Comparison of ENCODE assay signal across 20 cellular contexts in genomic region chr13:27926644-27927434, GRCh38. TPM values are rescaled to one million over a fixed set of nuclear protein-coding genes. Genes with fewer than 3 reads are reported as not detected.
DNase-seq lines count a peak whose midpoint lies in the region; ATAC-seq, FAIRE-seq and TF ChIP-seq lines count a peak whose summit lies in the region.
"Had no signal": no experiment of that assay in that cellular context is flagged by ENCODE, and none has a peak within 500 bp of the region (broad histone marks: within the 10 kb centered on the region; RNA-seq: fewer than 3 reads in every experiment).

No MANE protein-coding gene starts in this region.

- H3K36me3 ChIP-seq in CD8-positive, alpha-beta T cell (ENCODE audit: insufficient read depth, low read length) = no peaks in the 10 kb centered on the region
- H3K36me3 ChIP-seq: BLaER1, Peyer's patch had no signal

- no peak for DNase-seq in CD8-positive, alpha-beta T cell
- no peak for DNase-seq in GM19239 (ENCODE audit: insufficient read length, low spot score)
- DNase-seq in activated naive CD8-positive, alpha-beta T cell treated with anti-CD3 and anti-CD28 coated beads, Interleukin-2, amount 50 U/mL, for 24 hours = no peak
- DNase-seq in naive thymus-derived CD8-positive, alpha-beta T cell = no peak
- no peak for DNase-seq in left cardiac atrium
- no peak for DNase-seq in activated effector memory CD4-positive, alpha-beta T cell treated with anti-CD3 and anti-CD28 coated beads, Interleukin-2, amount 50 U/mL, for 16 hours
- DNase-seq in inferior parietal cortex (ENCODE audit: extremely low spot score) = no peak
- no peak for DNase-seq in NCI-H2081 (lab: John Stamatoyannopoulos, UW)
- DNase-seq: effector memory CD4-positive, alpha-beta T cell; foreskin keratinocyte; GF-D8; NCI-H2029; NCI-H526 treated with DMSO at 0.1 percent for 48 hours; Peyer's patch had no signal

- no peak overlapping the region for H3K4me3 ChIP-seq in CD8-positive, alpha-beta T cell (ENCODE audit: low read depth, low read length)
- H3K4me3 ChIP-seq: Peyer's patch had no signal

- peak; percentile 65 for FAIRE-seq in GM19239 (lab: Jason Lieb, UNC)
- FAIRE-seq: bronchial epithelial cell had no signal

- no peak overlapping the region for H3K27ac ChIP-seq in CD8-positive, alpha-beta T cell (ENCODE audit: low read depth, low read length)
- H3K27ac ChIP-seq: BLaER1, foreskin keratinocyte, Peyer's patch had no signal

- H3K4me1 Mint-ChIP-seq in CD8-positive, alpha-beta T cell (ENCODE audit: low read depth) = peaks cover 34% of the 10 kb centered on the region
- H3K4me1 Mint-ChIP-seq in activated naive CD8-positive, alpha-beta T cell treated with anti-CD3 and anti-CD28 coated beads, Interleukin-2, amount 50 U/mL, for 24 hours = peaks cover 24% of the 10 kb centered on the region
- peaks cover 15 to 44% (median 29%) of the 10 kb centered on the region in 4 donors for H3K4me1 Mint-ChIP-seq in naive thymus-derived CD8-positive, alpha-beta T cell

- no peak for TF ChIP-seq CTCF in CD8-positive, alpha-beta T cell (IDR thresholded peaks at IDR 0.05)

- CTCF ChIA-PET in CD8-positive, alpha-beta T cell (lab: Charles Lee) = no interaction called here

- peaks cover 76% of the 10 kb centered on the region for H3K27me3 Mint-ChIP-seq in CD8-positive, alpha-beta T cell (ENCODE audit: low read depth)
- peaks cover 92% of the 10 kb centered on the region for H3K27me3 Mint-ChIP-seq in activated naive CD8-positive, alpha-beta T cell treated with anti-CD3 and anti-CD28 coated beads, Interleukin-2, amount 50 U/mL, for 24 hours
- peaks cover 53 to 98% (median 76%) of the 10 kb centered on the region in 5 donors for H3K27me3 Mint-ChIP-seq in naive thymus-derived CD8-positive, alpha-beta T cell

- H3K27me3 ChIP-seq in CD8-positive, alpha-beta T cell (ENCODE audit: insufficient read depth, low read length) = peaks cover 33% of the 10 kb centered on the region

- no peaks in the 10 kb centered on the region for H3K36me3 Mint-ChIP-seq in CD8-positive, alpha-beta T cell
- H3K36me3 Mint-ChIP-seq in activated naive CD8-positive, alpha-beta T cell treated with anti-CD3 and anti-CD28 coated beads, Interleukin-2, amount 50 U/mL, for 24 hours (ENCODE audit: low read depth) = peaks cover 2% of the 10 kb centered on the region
- H3K36me3 Mint-ChIP-seq in naive thymus-derived CD8-positive, alpha-beta T cell = no peaks in the 10 kb centered on the region
- H3K36me3 Mint-ChIP-seq: mesothelial cell of epicardium had no signal

- ATAC-seq in CD8-positive, alpha-beta T cell = no peak
- no peak for ATAC-seq in activated naive CD8-positive, alpha-beta T cell treated with anti-CD3 and anti-CD28 coated beads, Interleukin-2, amount 50 U/mL, for 24 hours
- ATAC-seq in naive thymus-derived CD8-positive, alpha-beta T cell = no peak
- no peak for ATAC-seq in left cardiac atrium
- ATAC-seq: activated CD4-positive, CD25-positive, alpha-beta regulatory T cell treated with anti-CD3 and anti-CD28 coated beads, Interleukin-2, amount 50 U/mL, for 24 hours; foreskin keratinocyte had no signal

- peak overlapping the region; percentile 11 for H3K27ac Mint-ChIP-seq in CD8-positive, alpha-beta T cell
- no peak overlapping the region for H3K27ac Mint-ChIP-seq in activated naive CD8-positive, alpha-beta T cell treated with anti-CD3 and anti-CD28 coated beads, Interleukin-2, amount 50 U/mL, for 24 hours
- peak overlapping the region in 1 of 10 donors; percentile 25 for H3K27ac Mint-ChIP-seq in naive thymus-derived CD8-positive, alpha-beta T cell
- H3K27ac Mint-ChIP-seq: activated T-helper 2 cell treated with anti-CD3 and anti-CD28 coated beads, Interferon-gamma antibody, Interleukin-2, Interleukin-4, amounts not matched to agents 10 μg/mL and 5 μg/mL and 100 μg/mL, durations not matched to agents 14 hours and 24 hours and 36 hours; mesothelial cell of epicardium had no signal

- intact Hi-C loops in CD8-positive, alpha-beta T cell (cut with DNase I, micrococcal nuclease) = no loop called here
- intact Hi-C loops in left cardiac atrium (cut with DNase I) = no loop called here

- H3K9me3 ChIP-seq in CD8-positive, alpha-beta T cell (ENCODE audit: low read length) = no peaks in the 10 kb centered on the region

- no peak overlapping the region for H3K4me3 Mint-ChIP-seq in CD8-positive, alpha-beta T cell
- peak overlapping the region; percentile 19 for H3K4me3 Mint-ChIP-seq in activated naive CD8-positive, alpha-beta T cell treated with anti-CD3 and anti-CD28 coated beads, Interleukin-2, amount 50 U/mL, for 24 hours
- peak overlapping the region; percentile 16 to 73 (median 50) for H3K4me3 Mint-ChIP-seq in naive thymus-derived CD8-positive, alpha-beta T cell
- H3K4me3 Mint-ChIP-seq: mesothelial cell of epicardium had no signal

- H3K4me1 ChIP-seq in CD8-positive, alpha-beta T cell (ENCODE audit: insufficient read depth, low read length) = peaks cover 9% of the 10 kb centered on the region
- H3K4me1 ChIP-seq: foreskin keratinocyte had no signal

- no peaks in the 10 kb centered on the region for H3K9me3 Mint-ChIP-seq in CD8-positive, alpha-beta T cell
- H3K9me3 Mint-ChIP-seq in activated naive CD8-positive, alpha-beta T cell treated with anti-CD3 and anti-CD28 coated beads, Interleukin-2, amount 50 U/mL, for 24 hours = no peaks in the 10 kb centered on the region
- peaks cover 0 to 6% (median 0%) of the 10 kb centered on the region in 9 donors for H3K9me3 Mint-ChIP-seq in naive thymus-derived CD8-positive, alpha-beta T cell
- H3K9me3 Mint-ChIP-seq: activated T-helper 2 cell treated with anti-CD3 and anti-CD28 coated beads, Interferon-gamma antibody, Interleukin-2, Interleukin-4, amounts not matched to agents 10 μg/mL and 5 μg/mL and 100 μg/mL, durations not matched to agents 14 hours and 24 hours and 36 hours; mesothelial cell of epicardium had no signal

- POLR2A ChIA-PET in CD8-positive, alpha-beta T cell (lab: Charles Lee) = no interaction called here
- POLR2A ChIA-PET in naive thymus-derived CD8-positive, alpha-beta T cell (lab: Charles Lee) = no interaction called here

RNA-seq across cellular contexts. Expression of gene PDX1, which starts 7.0 kb away (rescaled TPM):
- not detected for total RNA-seq in CD8-positive, alpha-beta T cell
- not detected for total RNA-seq in naive thymus-derived CD8-positive, alpha-beta T cell
- polyA plus RNA-seq in naive thymus-derived CD8-positive, alpha-beta T cell = not detected
- total RNA-seq in left cardiac atrium = not detected
- total RNA-seq: activated T-helper 2 cell treated with anti-CD3 and anti-CD28 coated beads, Interferon-gamma antibody, Interleukin-2, Interleukin-4, amounts not matched to agents 10 μg/mL and 5 μg/mL and 100 μg/mL, durations not matched to agents 14 hours and 24 hours and 36 hours; bronchial epithelial cell; foreskin keratinocyte; mesothelial cell of epicardium; Peyer's patch; urinary bladder had no signal
- polyA plus RNA-seq: foreskin keratinocyte, urinary bladder had no signal

RNA-seq across cellular contexts. Expression of gene CDX2, which starts 42.3 kb away (rescaled TPM):
- total RNA-seq in CD8-positive, alpha-beta T cell = not detected
- total RNA-seq in naive thymus-derived CD8-positive, alpha-beta T cell = not detected
- not detected for polyA plus RNA-seq in naive thymus-derived CD8-positive, alpha-beta T cell
- not detected for total RNA-seq in left cardiac atrium
- total RNA-seq: activated T-helper 2 cell treated with anti-CD3 and anti-CD28 coated beads, Interferon-gamma antibody, Interleukin-2, Interleukin-4, amounts not matched to agents 10 μg/mL and 5 μg/mL and 100 μg/mL, durations not matched to agents 14 hours and 24 hours and 36 hours; bronchial epithelial cell; foreskin keratinocyte; urinary bladder had no signal
- polyA plus RNA-seq: foreskin keratinocyte, urinary bladder had no signal
